ENCODE assay signal across 8 cellular contexts in the genomic region with DNA sequence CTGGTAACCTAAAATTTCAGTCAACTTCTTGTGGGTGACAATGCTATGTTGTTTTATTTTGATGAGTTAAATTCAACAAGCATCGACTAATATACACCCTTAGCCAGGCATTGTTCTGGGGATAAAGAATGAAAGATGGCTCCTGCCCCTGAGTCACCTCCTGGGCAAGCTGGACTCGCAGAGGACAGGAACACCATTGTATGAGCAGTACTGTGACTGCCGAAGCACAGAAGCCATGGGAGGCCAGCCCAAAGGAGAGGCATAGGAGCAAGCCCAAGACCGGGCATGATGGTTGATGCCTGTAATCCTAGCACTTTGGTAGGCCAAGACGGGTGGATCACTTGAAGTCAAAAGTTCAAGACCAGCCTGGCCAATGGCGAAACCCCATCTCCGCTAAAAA.
"Had no signal": no experiment of that assay in that cellular context is flagged by ENCODE, and none has a peak within 500 bp of the region (broad histone marks: within the 10 kb centered on the region; RNA-seq: fewer than 3 reads in every experiment).

No MANE protein-coding gene starts in this region.

- H3K4me3 ChIP-seq: GM12878 had no signal

- ATAC-seq: GM12878 had no signal

- FAIRE-seq: G401.6, GM12878, GM12891, GM12892, GM18507, GM19239 had no signal

- DNase-seq: GDM1, GF-D8 had no signal
